ENCODE assay signal across 1 cellular context in the genomic region with DNA sequence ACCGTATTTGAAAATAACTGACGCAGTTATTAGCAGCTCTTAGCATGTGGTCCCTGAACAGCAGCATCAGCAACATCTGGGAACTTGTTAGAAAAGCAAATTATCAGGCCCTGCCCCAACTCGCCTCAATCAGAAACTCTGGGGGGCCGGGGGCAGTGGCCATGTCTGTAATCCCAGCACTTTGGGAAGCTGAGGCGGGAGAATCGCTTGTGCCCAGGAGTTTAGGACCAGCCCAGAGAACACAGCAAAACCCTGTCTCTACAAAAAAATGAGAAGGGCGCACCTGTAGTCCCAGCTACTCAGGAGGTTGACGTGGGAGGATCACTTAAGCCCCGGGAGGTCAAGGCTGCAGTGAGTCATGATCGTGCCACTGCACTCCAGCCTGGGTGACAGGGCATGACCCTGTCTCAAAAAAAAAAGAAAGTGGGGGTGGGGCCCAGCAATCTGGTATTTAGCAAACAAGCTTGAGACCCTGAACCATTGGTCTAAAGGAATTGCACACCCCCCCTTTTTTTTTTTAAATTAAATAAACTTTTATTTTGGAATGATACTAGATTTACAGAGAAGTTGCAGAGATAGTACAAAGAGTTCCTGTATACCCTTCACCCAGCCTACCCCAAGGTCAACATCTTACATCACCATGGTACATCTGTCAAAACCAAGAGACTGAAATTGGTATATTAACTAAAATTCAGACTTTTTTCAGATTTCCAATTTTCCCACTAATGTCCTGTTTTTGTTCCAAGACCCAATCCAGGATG.
TF ChIP-seq lines count a peak whose summit lies in the region.

No MANE protein-coding gene starts in this region.

TF ChIP-seq in HepG2, 621 proteins besides CTCF, POLR2A, EP300 and RAD21 (continued from another document and continues in another):
- TF ChIP-seq THRA (CRISPR knock-in tag; IDR thresholded peaks at IDR 0.05; ENCODE audit: borderline replicate concordance) = peak; percentile 80; the same call in 1 of the 2 replicates
- TF ChIP-seq ZGPAT (CRISPR knock-in tag; IDR thresholded peaks at IDR 0.05) = peak; percentile 34; the same call in 1 of the 2 replicates
- peak; percentile 57; the same call in 1 of the 2 replicates for TF ChIP-seq PAXIP1 (CRISPR knock-in tag; conservative IDR thresholded peaks at IDR 0.05)
- TF ChIP-seq ZBTB42 (CRISPR knock-in tag; IDR thresholded peaks at IDR 0.05) = no peak
- TF ChIP-seq, protein P1, sequence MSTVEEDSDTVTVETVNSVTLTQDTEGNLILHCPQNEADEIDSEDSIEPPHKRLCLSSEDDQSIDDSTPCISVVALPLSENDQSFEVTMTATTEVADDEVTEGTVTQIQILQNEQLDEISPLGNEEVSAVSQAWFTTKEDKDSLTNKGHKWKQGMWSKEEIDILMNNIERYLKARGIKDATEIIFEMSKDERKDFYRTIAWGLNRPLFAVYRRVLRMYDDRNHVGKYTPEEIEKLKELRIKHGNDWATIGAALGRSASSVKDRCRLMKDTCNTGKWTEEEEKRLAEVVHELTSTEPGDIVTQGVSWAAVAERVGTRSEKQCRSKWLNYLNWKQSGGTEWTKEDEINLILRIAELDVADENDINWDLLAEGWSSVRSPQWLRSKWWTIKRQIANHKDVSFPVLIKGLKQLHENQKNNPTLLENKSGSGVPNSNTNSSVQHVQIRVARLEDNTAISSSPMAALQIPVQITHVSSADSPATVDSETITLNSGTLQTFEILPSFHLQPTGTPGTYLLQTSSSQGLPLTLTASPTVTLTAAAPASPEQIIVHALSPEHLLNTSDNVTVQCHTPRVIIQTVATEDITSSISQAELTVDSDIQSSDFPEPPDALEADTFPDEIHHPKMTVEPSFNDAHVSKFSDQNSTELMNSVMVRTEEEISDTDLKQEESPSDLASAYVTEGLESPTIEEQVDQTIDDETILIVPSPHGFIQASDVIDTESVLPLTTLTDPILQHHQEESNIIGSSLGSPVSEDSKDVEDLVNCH (CRISPR knock-in tag; IDR thresholded peaks at IDR 0.05) = no peak
- TF ChIP-seq, protein P2, sequence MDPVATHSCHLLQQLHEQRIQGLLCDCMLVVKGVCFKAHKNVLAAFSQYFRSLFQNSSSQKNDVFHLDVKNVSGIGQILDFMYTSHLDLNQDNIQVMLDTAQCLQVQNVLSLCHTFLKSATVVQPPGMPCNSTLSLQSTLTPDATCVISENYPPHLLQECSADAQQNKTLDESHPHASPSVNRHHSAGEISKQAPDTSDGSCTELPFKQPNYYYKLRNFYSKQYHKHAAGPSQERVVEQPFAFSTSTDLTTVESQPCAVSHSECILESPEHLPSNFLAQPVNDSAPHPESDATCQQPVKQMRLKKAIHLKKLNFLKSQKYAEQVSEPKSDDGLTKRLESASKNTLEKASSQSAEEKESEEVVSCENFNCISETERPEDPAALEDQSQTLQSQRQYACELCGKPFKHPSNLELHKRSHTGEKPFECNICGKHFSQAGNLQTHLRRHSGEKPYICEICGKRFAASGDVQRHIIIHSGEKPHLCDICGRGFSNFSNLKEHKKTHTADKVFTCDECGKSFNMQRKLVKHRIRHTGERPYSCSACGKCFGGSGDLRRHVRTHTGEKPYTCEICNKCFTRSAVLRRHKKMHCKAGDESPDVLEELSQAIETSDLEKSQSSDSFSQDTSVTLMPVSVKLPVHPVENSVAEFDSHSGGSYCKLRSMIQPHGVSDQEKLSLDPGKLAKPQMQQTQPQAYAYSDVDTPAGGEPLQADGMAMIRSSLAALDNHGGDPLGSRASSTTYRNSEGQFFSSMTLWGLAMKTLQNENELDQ (CRISPR knock-in tag; IDR thresholded peaks at IDR 0.05; ENCODE audit: borderline replicate concordance) = no peak
- no peak for TF ChIP-seq MXD4 (CRISPR knock-in tag; IDR thresholded peaks at IDR 0.05)
- no peak; the same call in 1 of the 2 replicates for TF ChIP-seq YEATS4 (CRISPR knock-in tag; IDR thresholded peaks at IDR 0.05; ENCODE audit: borderline replicate concordance)
- peak; percentile 27; the same call in 1 of the 2 replicates for TF ChIP-seq CHD2 (IDR thresholded peaks at IDR 0.05; ENCODE audit: low read depth, low read length)
- TF ChIP-seq HNRNPL (IDR thresholded peaks at IDR 0.05; ENCODE audit: low read depth, low read length) = 0 out of 2 replicates have a peak, but pooled peaks have one; percentile 75
- TF ChIP-seq ZFY (CRISPR knock-in tag; IDR thresholded peaks at IDR 0.05) = no peak
- peak; percentile 86 for TF ChIP-seq ATF3 (CRISPR knock-in tag; IDR thresholded peaks at IDR 0.05)
- TF ChIP-seq ZC3H13 (CRISPR knock-in tag; IDR thresholded peaks at IDR 0.05) = peak; percentile 3; the same call in 1 of the 2 replicates
- TF ChIP-seq SALL2 (CRISPR knock-in tag; IDR thresholded peaks at IDR 0.05) = 0 out of 2 replicates have a peak, but pooled peaks have one; percentile 9
- no peak for TF ChIP-seq DR1 (CRISPR knock-in tag; IDR thresholded peaks at IDR 0.05)
- no peak for TF ChIP-seq SP140L (CRISPR knock-in tag; IDR thresholded peaks at IDR 0.05; ENCODE audit: borderline replicate concordance)
- peak; percentile 48; the same call in 1 of the 2 replicates for TF ChIP-seq GFI1 (CRISPR knock-in tag; IDR thresholded peaks at IDR 0.05; ENCODE audit: borderline replicate concordance)
- 0 out of 2 replicates have a peak, but pooled peaks have one; percentile 3 for TF ChIP-seq TCF7 (IDR thresholded peaks at IDR 0.05; ENCODE audit: low read depth)
- TF ChIP-seq, protein P3, sequence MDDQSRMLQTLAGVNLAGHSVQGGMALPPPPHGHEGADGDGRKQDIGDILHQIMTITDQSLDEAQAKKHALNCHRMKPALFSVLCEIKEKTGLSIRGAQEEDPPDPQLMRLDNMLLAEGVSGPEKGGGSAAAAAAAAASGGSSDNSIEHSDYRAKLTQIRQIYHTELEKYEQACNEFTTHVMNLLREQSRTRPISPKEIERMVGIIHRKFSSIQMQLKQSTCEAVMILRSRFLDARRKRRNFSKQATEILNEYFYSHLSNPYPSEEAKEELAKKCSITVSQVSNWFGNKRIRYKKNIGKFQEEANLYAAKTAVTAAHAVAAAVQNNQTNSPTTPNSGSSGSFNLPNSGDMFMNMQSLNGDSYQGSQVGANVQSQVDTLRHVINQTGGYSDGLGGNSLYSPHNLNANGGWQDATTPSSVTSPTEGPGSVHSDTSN (CRISPR knock-in tag; IDR thresholded peaks at IDR 0.05; ENCODE audit: borderline replicate concordance) = no peak
- peak in 1 of 2 experiments; percentile 42; a peak in 1 of 4 replicates for TF ChIP-seq MAFK (conservative IDR thresholded peaks at IDR 0.05 in 1 of 2, IDR thresholded peaks at IDR 0.05 in 1 of 2; ENCODE audit: low read length in 2 of 2)
- 0 out of 2 replicates have a peak, but pooled peaks have one; percentile 5 for TF ChIP-seq EED (CRISPR knock-in tag; IDR thresholded peaks at IDR 0.05)
- TF ChIP-seq ATF7 (IDR thresholded peaks at IDR 0.05) = no peak; the same call in 1 of the 2 replicates
- TF ChIP-seq ATF7 (CRISPR knock-in tag; IDR thresholded peaks at IDR 0.05) = 0 out of 2 replicates have a peak, but pooled peaks have one; percentile 6
- TF ChIP-seq ZNF766 (CRISPR knock-in tag; IDR thresholded peaks at IDR 0.05; ENCODE audit: borderline replicate concordance) = 0 out of 2 replicates have a peak, but pooled peaks have one; percentile 12
- no peak for TF ChIP-seq ZFP1 (CRISPR knock-in tag; IDR thresholded peaks at IDR 0.05)
- 0 out of 2 replicates have a peak, but pooled peaks have one; percentile 45 for TF ChIP-seq CREB1 (IDR thresholded peaks at IDR 0.05)
- TF ChIP-seq CREB1 (CRISPR knock-in tag; IDR thresholded peaks at IDR 0.05) = no peak
- no peak for TF ChIP-seq ZNF768 (CRISPR knock-in tag; IDR thresholded peaks at IDR 0.05)
- TF ChIP-seq PTBP1 (IDR thresholded peaks at IDR 0.05; ENCODE audit: low read depth, low read length, poor library complexity, severe bottlenecking) = peak; percentile 97
- no peak for TF ChIP-seq THYN1 (CRISPR knock-in tag; IDR thresholded peaks at IDR 0.05; ENCODE audit: borderline replicate concordance, low read depth)
- peak; percentile 50; the same call in 1 of the 2 replicates for TF ChIP-seq ZNF512B (CRISPR knock-in tag; IDR thresholded peaks at IDR 0.05; ENCODE audit: borderline replicate concordance)
- TF ChIP-seq ZNF567 (CRISPR knock-in tag; IDR thresholded peaks at IDR 0.05; ENCODE audit: borderline replicate concordance) = no peak
- peak; percentile 39; the same call in 1 of the 2 replicates for TF ChIP-seq MAX (IDR thresholded peaks at IDR 0.05)
- peak; percentile 88 for TF ChIP-seq NR2C2 (CRISPR knock-in tag; IDR thresholded peaks at IDR 0.05; ENCODE audit: borderline replicate concordance)
- TF ChIP-seq, protein P4, sequence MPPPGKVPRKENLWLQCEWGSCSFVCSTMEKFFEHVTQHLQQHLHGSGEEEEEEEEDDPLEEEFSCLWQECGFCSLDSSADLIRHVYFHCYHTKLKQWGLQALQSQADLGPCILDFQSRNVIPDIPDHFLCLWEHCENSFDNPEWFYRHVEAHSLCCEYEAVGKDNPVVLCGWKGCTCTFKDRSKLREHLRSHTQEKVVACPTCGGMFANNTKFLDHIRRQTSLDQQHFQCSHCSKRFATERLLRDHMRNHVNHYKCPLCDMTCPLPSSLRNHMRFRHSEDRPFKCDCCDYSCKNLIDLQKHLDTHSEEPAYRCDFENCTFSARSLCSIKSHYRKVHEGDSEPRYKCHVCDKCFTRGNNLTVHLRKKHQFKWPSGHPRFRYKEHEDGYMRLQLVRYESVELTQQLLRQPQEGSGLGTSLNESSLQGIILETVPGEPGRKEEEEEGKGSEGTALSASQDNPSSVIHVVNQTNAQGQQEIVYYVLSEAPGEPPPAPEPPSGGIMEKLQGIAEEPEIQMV (CRISPR knock-in tag; IDR thresholded peaks at IDR 0.05; ENCODE audit: low read depth) = no peak
